ENCODE assay signal across 22 cellular contexts in the genomic region with DNA sequence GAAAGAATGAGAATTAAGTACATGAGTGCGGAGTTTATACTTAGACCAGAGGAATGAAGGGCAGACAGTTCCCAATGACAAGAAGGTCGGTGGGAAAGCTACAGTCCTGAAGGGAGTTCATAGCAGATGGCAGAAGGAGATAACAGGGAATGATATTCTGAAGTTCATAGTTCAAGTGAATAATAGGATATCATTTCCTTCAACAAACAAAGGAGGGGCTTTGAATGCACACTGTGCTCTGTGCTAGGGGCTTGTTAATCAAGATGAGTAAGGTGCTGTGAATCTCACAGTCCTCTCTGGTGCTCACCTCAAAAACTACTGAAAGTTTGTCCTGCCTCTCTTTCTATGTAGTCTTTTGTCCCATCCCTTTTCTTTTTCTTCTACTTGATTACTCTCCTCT. TPM values are rescaled to one million over a fixed set of nuclear protein-coding genes. Genes with fewer than 3 reads are reported as not detected.
DNase-seq lines count a peak whose midpoint lies in the region; ATAC-seq, FAIRE-seq and TF ChIP-seq lines count a peak whose summit lies in the region.
"Had no signal": no experiment of that assay in that cellular context is flagged by ENCODE, and none has a peak within 500 bp of the region (broad histone marks: within the 10 kb centered on the region; RNA-seq: fewer than 3 reads in every experiment).

No MANE protein-coding gene starts in this region.

- intact Hi-C loops in Caco-2 (cut with micrococcal nuclease; ENCODE audit: unreplicated experiment) (loop anchor here (1.0 kb wide), 1 partner anchor 17 kb away; no protein-coding TSS in a partner anchor), mucosa of descending colon (cut with DNase I, micrococcal nuclease) (loop anchor here in 1 of 2 donors (5.0 kb wide), 1 partner anchor 37 kb away; no protein-coding TSS in a partner anchor)

- H3K27ac Mint-ChIP-seq in Caco-2 (ENCODE audit: unreplicated experiment), result peak overlapping the region; percentile 58
- H3K27ac Mint-ChIP-seq: H9, IgD-negative memory B cell had no signal

- H3K27ac ChIP-seq in A549 (peak overlapping the region; percentile 38 to 44; a peak in 2 of 6 replicates), RWPE2 (ENCODE audit: poor library complexity, severe bottlenecking) (no peak overlapping the region)
- H3K27ac ChIP-seq: stomach, upper lobe of right lung had no signal

- no peak for TF ChIP-seq POLR2A in A549 (IDR thresholded peaks at IDR 0.05; ENCODE audit: low read length)

- peaks cover 8% of the 10 kb centered on the region; the same call in 1 of the 3 replicates for H3K9me3 ChIP-seq in A549
- H3K9me3 ChIP-seq in Caco-2, result no peaks in the 10 kb centered on the region
- no peaks in the 10 kb centered on the region for H3K9me3 ChIP-seq in RWPE2 (ENCODE audit: severe bottlenecking)
- no peaks in the 10 kb centered on the region for H3K9me3 ChIP-seq in mucosa of descending colon
- H3K9me3 ChIP-seq: stomach, upper lobe of right lung had no signal

- DNase-seq in A549 (ENCODE audit: low read depth in 1 of 2, low spot score in 1 of 2), result peak in 1 of 2 experiments; percentile 75
- DNase-seq in Caco-2, result no peak
- no peak for DNase-seq in RWPE2 (ENCODE audit: low spot score)
- peak in 1 of 3 donors; percentile 17 for DNase-seq in mucosa of descending colon
- DNase-seq in D341Med (ENCODE audit: low spot score), result no peak
- no peak for DNase-seq in SHP77 treated with DMSO at 0.1 percent for 48 hours (lab: John Stamatoyannopoulos, UW)
- DNase-seq in NCI-H345 (lab: John Stamatoyannopoulos, UW), result no peak
- DNase-seq in UCSD-AML1 (lab: John Stamatoyannopoulos, UW; ENCODE audit: unreplicated experiment), result no peak
- DNase-seq: activated CD4-positive, alpha-beta T cell treated with anti-CD3 and anti-CD28 coated beads for 1 hour; aorta; COR-L47; H9; hypothalamus; NCI-H187; NCI-H524 treated with DMSO at 0.1 percent for 48 hours; occipital lobe; right cardiac atrium; stomach; T-helper 9 cell; upper lobe of right lung had no signal

- peak; percentile 40 to 86; a peak in 3 of 6 replicates for ATAC-seq in A549
- peak; percentile 45; the same call in 1 of the 3 replicates for ATAC-seq in RWPE2 (ENCODE audit: low read depth)
- peak; percentile 79 for ATAC-seq in mucosa of descending colon
- ATAC-seq: right cardiac atrium, upper lobe of right lung had no signal

- no peaks in the 10 kb centered on the region for H3K27me3 ChIP-seq in Caco-2 (replicated peaks; ENCODE audit: control insufficient read depth, insufficient read depth, low read length)
- H3K27me3 ChIP-seq in RWPE2 (ENCODE audit: insufficient read depth, poor library complexity, severe bottlenecking), result no peaks in the 10 kb centered on the region
- H3K27me3 ChIP-seq: stomach, upper lobe of right lung had no signal

- TF ChIP-seq RAD21 in A549 (conservative IDR thresholded peaks at IDR 0.05 in 1 of 2, IDR thresholded peaks at IDR 0.05 in 1 of 2), result no peak

- TF ChIP-seq EP300 in A549 (IDR thresholded peaks at IDR 0.05), result no peak

- peaks cover 32% of the 10 kb centered on the region for H3K4me1 Mint-ChIP-seq in Caco-2 (ENCODE audit: low read depth, unreplicated experiment)

- CTCF ChIA-PET in A549 (lab: Yijun Ruan, JAX) (interaction anchor here (0.8 kb wide), 1 partner anchor 44 kb away, joined by 3 read pairs; no protein-coding TSS in a partner anchor), Caco-2 (lab: Charles Lee) (interaction anchor here (0.5 to 0.8 kb wide), 2 partner anchors 17 to 773 kb away, joined by 3 to 5 read pairs; no protein-coding TSS in a partner anchor)

- BruUV-seq in Caco-2 (replicated peaks; lab: Mats Ljungman, UMichigan), result no TSS peak

- no peaks in the 10 kb centered on the region for H3K27me3 Mint-ChIP-seq in Caco-2 (ENCODE audit: insufficient read depth, unreplicated experiment)
- H3K27me3 Mint-ChIP-seq: IgD-negative memory B cell had no signal

- H3K4me3 Mint-ChIP-seq in Caco-2 (ENCODE audit: unreplicated experiment), result peak overlapping the region; percentile 46
- H3K4me3 Mint-ChIP-seq: H9, IgD-negative memory B cell had no signal

- no peak for FAIRE-seq in A549 (lab: Jason Lieb, UNC)
- FAIRE-seq: GM19239 had no signal

- POLR2A ChIA-PET in A549 (lab: Yijun Ruan, JAX), result no interaction called here
- POLR2A ChIA-PET in Caco-2 (lab: Charles Lee), result no interaction called here

- no peaks in the 10 kb centered on the region for H3K36me3 Mint-ChIP-seq in Caco-2 (ENCODE audit: insufficient read depth, unreplicated experiment)

- H3K4me1 ChIP-seq in A549, result peaks cover 25% of the 10 kb centered on the region
- H3K4me1 ChIP-seq in Caco-2, result peaks cover 26% of the 10 kb centered on the region
- no peaks in the 10 kb centered on the region for H3K4me1 ChIP-seq in RWPE2 (ENCODE audit: insufficient read depth, poor library complexity, severe bottlenecking)
- peaks cover 23% of the 10 kb centered on the region for H3K4me1 ChIP-seq in mucosa of descending colon (ENCODE audit: low read depth)
- H3K4me1 ChIP-seq: stomach, upper lobe of right lung had no signal

- H3K36me3 ChIP-seq in Caco-2 (ENCODE audit: control insufficient read depth, insufficient read depth, low read length), result no peaks in the 10 kb centered on the region
- H3K36me3 ChIP-seq in RWPE2 (ENCODE audit: low read depth), result no peaks in the 10 kb centered on the region
- no peaks in the 10 kb centered on the region for H3K36me3 ChIP-seq in mucosa of descending colon (ENCODE audit: low read depth)
- H3K36me3 ChIP-seq: stomach, upper lobe of right lung had no signal

- H3K4me3 ChIP-seq in A549 (no peak overlapping the region), Caco-2 (ENCODE audit: low read depth, low read length) (no peak overlapping the region), RWPE2 (ENCODE audit: severe bottlenecking) (no peak overlapping the region), mucosa of descending colon (no peak overlapping the region)
- H3K4me3 ChIP-seq: stomach, upper lobe of right lung had no signal

- 35% methylated on average over 2 of the region's 2 CpGs for WGBS in A549 (ENCODE audit: missing lambda C conversion rate)

- H3K4me2 ChIP-seq in A549, result peak overlapping the region; percentile 49

- H3K9me3 Mint-ChIP-seq in Caco-2 (ENCODE audit: unreplicated experiment), result no peaks in the 10 kb centered on the region
- H3K9me3 Mint-ChIP-seq: H9, IgD-negative memory B cell had no signal

- TF ChIP-seq CTCF in A549 (IDR thresholded peaks at IDR 0.05) (no peak), Caco-2 (IDR thresholded peaks at IDR 0.05; ENCODE audit: insufficient read depth in 1 of 2, low read depth in 1 of 2, low read length in 1 of 2, severe bottlenecking in 1 of 2, unreplicated experiment in 1 of 2) (no peak), RWPE2 (IDR thresholded peaks at IDR 0.05; ENCODE audit: poor library complexity, severe bottlenecking) (no peak), mucosa of descending colon (IDR thresholded peaks at IDR 0.05) (no peak)

TF ChIP-seq in A549, 52 proteins besides CTCF, POLR2A, EP300 and RAD21:
- TF ChIP-seq GATA3 (IDR thresholded peaks at IDR 0.05; ENCODE audit: borderline replicate concordance) (peak; percentile 87), KDM1A (IDR thresholded peaks at IDR 0.05; ENCODE audit: low read depth) (no peak)

RNA-seq across cellular contexts. Expression of a gene that starts 41.9 kb away (rescaled TPM):
- polyA plus RNA-seq in A549 (2011; rRNA removed) (7.5 and 8.4 TPM in 2 replicates), A549 (2017; fragmentation: RNase III; extraction: RNeasy Plus Mini Kit Qiagen cat#74134 plus additional on column Dnase treatment) (0.25 to 0.43 TPM (median 0.25 TPM) in 3 replicates)
- 3.5 and 3.8 TPM in 2 replicates for polyA plus RNA-seq in A549 (2012; cell fraction: cytosol; rRNA removed)
- 9.6 and 13.9 TPM in 2 replicates for polyA plus RNA-seq in A549 (2012; cell fraction: nucleus; rRNA removed)
- 17.8 and 18.3 TPM in 2 replicates for polyA minus RNA-seq in A549 (2011; rRNA and poly(A)+ RNA removed)
- total RNA-seq in Caco-2 (2022) (0.84 and 1.0 TPM in 2 replicates), mucosa of descending colon (10 to 100 TPM; 22.4 to 61.2 (median 37.0) TPM)
- total RNA-seq: H9 had no signal

RNA-seq across cellular contexts. Expression of a gene that starts 59.3 kb away (rescaled TPM):
- polyA plus RNA-seq in A549 (2011; rRNA removed) (13.2 and 16.1 TPM in 2 replicates), A549 (2017; fragmentation: RNase III; extraction: RNeasy Plus Mini Kit Qiagen cat#74134 plus additional on column Dnase treatment) (5.2 to 6.0 TPM (median 6.0 TPM) in 3 replicates)
- 3.0 and 3.8 TPM in 2 replicates for polyA plus RNA-seq in A549 (2012; cell fraction: cytosol; rRNA removed)
- 2.8 and 3.6 TPM in 2 replicates for polyA plus RNA-seq in A549 (2012; cell fraction: nucleus; rRNA removed)
- 11.6 and 12.0 TPM in 2 replicates for polyA minus RNA-seq in A549 (2011; rRNA and poly(A)+ RNA removed)
- total RNA-seq in Caco-2 (2022) (15.5 and 16.0 TPM in 2 replicates), mucosa of descending colon (10 to 100 TPM; 18.7 to 29.6 (median 27.5) TPM)

Comparison
In these comparisons a context has a peak if more than half of its experiments do, and no peak if none do; other contexts are left out.
1. RNA of a gene that starts 41.9 kb away (total RNA-seq): 22.4 to 61.2 TPM in mucosa of descending colon; 0.84 to 1.0 TPM in Caco-2; every median in the first group is over 10 times any median in the second.
2. Peak in every context shown above with its lines, with median percentiles within 50 percentile points of each other: ATAC-seq.